Comparison of ENCODE assay signal across 8 cellular contexts in the genomic region with DNA sequence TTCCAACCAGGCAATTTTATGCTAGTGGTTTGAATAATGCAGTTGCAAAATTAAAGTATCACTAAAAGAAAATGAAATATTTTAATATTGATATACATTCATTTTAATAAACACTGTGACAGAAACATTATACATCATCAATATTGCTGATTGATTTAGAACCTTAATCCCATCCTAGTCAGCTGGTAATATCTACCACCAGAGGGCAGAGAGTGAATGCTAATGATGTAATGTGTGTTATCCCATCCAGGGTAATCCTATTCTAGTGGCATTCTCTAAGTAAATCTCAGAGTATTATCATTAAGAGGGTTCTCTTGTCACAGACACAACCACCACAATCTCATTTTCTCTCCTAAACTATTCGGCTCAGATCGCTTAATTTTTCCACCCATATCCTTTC.
A peak's percentile ranks its signal among the peaks of the same experiment; 100 is the strongest.
DNase-seq lines count a peak whose midpoint lies in the region; TF ChIP-seq lines count a peak whose summit lies in the region.

No MANE protein-coding gene starts in this region.

- H3K27me3 ChIP-seq in left ventricle myocardium inferior (ENCODE audit: low read depth) (no peaks in the 10 kb centered on the region), right atrium auricular region (no peaks in the 10 kb centered on the region), OCI-LY3 (ENCODE audit: low read depth, low read length) (no peaks in the 10 kb centered on the region)

- no peak overlapping the region for H3K9ac ChIP-seq in OCI-LY3 (ENCODE audit: low read length)

- H3K9me3 ChIP-seq in left ventricle myocardium inferior (replicated peaks) (no peaks in the 10 kb centered on the region), right atrium auricular region (no peaks in the 10 kb centered on the region), OCI-LY3 (ENCODE audit: insufficient read depth, low read length) (no peaks in the 10 kb centered on the region)

- H3K27ac Mint-ChIP-seq in activated naive CD8-positive, alpha-beta T cell treated with anti-CD3 and anti-CD28 coated beads for 36 hours = no peak overlapping the region

- no peaks in the 10 kb centered on the region for H3K36me3 Mint-ChIP-seq in activated naive CD8-positive, alpha-beta T cell treated with anti-CD3 and anti-CD28 coated beads for 36 hours

- intact Hi-C loops in left ventricle myocardium inferior (cut with micrococcal nuclease) = no loop called here

- no peak overlapping the region for H2AFZ ChIP-seq in OCI-LY3 (ENCODE audit: low read depth, low read length)

- TF ChIP-seq CTCF in left ventricle myocardium inferior (IDR thresholded peaks at IDR 0.05; ENCODE audit: borderline replicate concordance) = peak; percentile 41
- TF ChIP-seq CTCF in right atrium auricular region (IDR thresholded peaks at IDR 0.05) = peak in 1 of 2 donors; percentile 45
- peak; percentile 54 for TF ChIP-seq CTCF in OCI-LY3 (IDR thresholded peaks at IDR 0.05; ENCODE audit: low read depth, low read length)

- no peak overlapping the region for H3K27ac ChIP-seq in left ventricle myocardium inferior (replicated peaks)
- H3K27ac ChIP-seq in right atrium auricular region = no peak overlapping the region
- H3K27ac ChIP-seq in OCI-LY3 (ENCODE audit: low read length) = no peak overlapping the region

- H3K36me3 ChIP-seq in left ventricle myocardium inferior (no peaks in the 10 kb centered on the region), right atrium auricular region (no peaks in the 10 kb centered on the region), OCI-LY3 (replicated peaks; ENCODE audit: low read depth, low read length) (no peaks in the 10 kb centered on the region)

- H3K4me3 Mint-ChIP-seq in activated naive CD8-positive, alpha-beta T cell treated with anti-CD3 and anti-CD28 coated beads for 36 hours = no peak overlapping the region

- H3K27me3 Mint-ChIP-seq in activated naive CD8-positive, alpha-beta T cell treated with anti-CD3 and anti-CD28 coated beads for 36 hours = no peaks in the 10 kb centered on the region

- no peak overlapping the region for H3K4me2 ChIP-seq in OCI-LY3 (ENCODE audit: low read length)

- H4K20me1 ChIP-seq in OCI-LY3 (ENCODE audit: insufficient read depth, low read length) = no peaks in the 10 kb centered on the region

- H3K4me1 Mint-ChIP-seq in activated naive CD8-positive, alpha-beta T cell treated with anti-CD3 and anti-CD28 coated beads for 36 hours = no peaks in the 10 kb centered on the region

- no peaks in the 10 kb centered on the region for H3K4me1 ChIP-seq in left ventricle myocardium inferior
- no peaks in the 10 kb centered on the region for H3K4me1 ChIP-seq in right atrium auricular region
- peaks cover 3% of the 10 kb centered on the region; the same call in 1 of the 2 replicates for H3K4me1 ChIP-seq in OCI-LY3 (ENCODE audit: low read length)

- no peaks in the 10 kb centered on the region for H3K9me3 Mint-ChIP-seq in activated naive CD8-positive, alpha-beta T cell treated with anti-CD3 and anti-CD28 coated beads for 36 hours

- H3K79me2 ChIP-seq in OCI-LY3 (ENCODE audit: low read length) = no peaks in the 10 kb centered on the region

- no peak for DNase-seq in left ventricle myocardium inferior
- no peak for DNase-seq in right atrium auricular region (ENCODE audit: low spot score)
- DNase-seq in glomerular visceral epithelial cell (ENCODE audit: extremely low spot score) = peak; percentile 8
- DNase-seq in amniotic stem cell (lab: John Stamatoyannopoulos, UW) = no peak
- no peak for DNase-seq in mesenteric fat pad (ENCODE audit: low spot score)
- DNase-seq in hippocampal formation (lab: John Stamatoyannopoulos, UW) = no peak
- no peak for DNase-seq in activated naive CD8-positive, alpha-beta T cell treated with anti-CD3 and anti-CD28 coated beads for 36 hours

- no peak overlapping the region for H3K4me3 ChIP-seq in left ventricle myocardium inferior
- no peak overlapping the region for H3K4me3 ChIP-seq in right atrium auricular region
- no peak overlapping the region for H3K4me3 ChIP-seq in OCI-LY3 (ENCODE audit: low read length)
